8 cellular contexts compared by ENCODE assay signal in the genomic region with DNA sequence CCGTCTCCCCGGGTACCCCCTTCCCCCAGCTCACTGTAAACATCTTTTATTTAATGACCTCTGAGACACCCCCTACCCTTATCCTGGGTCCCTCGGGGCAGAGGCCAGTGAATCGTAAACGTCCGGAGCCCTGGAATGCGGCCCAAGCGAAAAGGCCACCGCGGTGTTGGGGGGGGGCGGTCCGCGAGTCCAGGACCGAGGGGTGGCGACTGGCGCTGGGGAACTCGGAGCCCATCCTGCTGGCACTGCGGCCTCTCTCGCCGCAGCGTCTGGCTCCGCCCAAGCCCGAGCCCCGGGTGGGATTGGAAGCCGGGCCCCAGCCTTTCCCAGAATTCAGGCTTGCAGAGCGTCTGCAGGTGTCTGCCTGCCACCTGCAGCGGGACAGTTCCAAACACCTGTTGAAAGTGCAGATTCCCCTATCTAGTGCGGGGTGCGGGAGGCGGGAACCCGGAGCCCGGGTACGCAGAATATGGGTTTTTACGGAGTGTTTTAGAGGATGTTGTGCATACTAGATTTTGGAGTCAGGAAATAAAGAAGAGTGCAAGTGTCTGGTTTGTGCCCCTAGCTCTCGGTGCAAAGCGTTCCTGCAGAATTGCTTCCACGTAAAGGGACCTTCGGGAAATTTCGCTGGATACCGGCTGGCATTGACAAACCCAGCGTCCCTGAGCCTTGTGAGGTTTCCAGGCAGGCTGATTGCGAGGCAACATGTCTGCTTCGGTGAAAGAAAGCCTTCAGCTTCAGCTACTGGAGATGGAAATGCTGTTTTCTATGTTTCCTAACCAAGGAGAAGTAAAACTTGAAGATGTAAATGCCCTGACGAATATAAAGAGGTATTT. TPM values are rescaled to one million over a fixed set of nuclear protein-coding genes. Genes with fewer than 3 reads are reported as not detected.
DNase-seq lines count a peak whose midpoint lies in the region; ATAC-seq and TF ChIP-seq lines count a peak whose summit lies in the region.

No MANE protein-coding gene starts in this region.

- peak overlapping the region; percentile 88 for H3K4me3 Mint-ChIP-seq in MCF 10A (ENCODE audit: unreplicated experiment)

- intact Hi-C loops in MCF 10A (cut with micrococcal nuclease), result loop anchor here (1.0 to 5.0 kb wide), 2 partner anchors 11 to 947 kb away; a partner anchor contains a TSS
- intact Hi-C loops in gastrocnemius medialis (cut with DNase I; ENCODE audit: low total_unique reads), result loop anchor here (10.0 kb wide), 1 partner anchor 949 kb away; a partner anchor contains a TSS

- CTCF ChIA-PET in MCF 10A (lab: Yijun Ruan, JAX), result interaction anchor here (0.7 to 8.1 kb wide), 2 partner anchors 128 to 1192 kb away, joined by 3 to 68 read pairs; a partner anchor contains a TSS

- DNase-seq in COLO668 (lab: John Stamatoyannopoulos, UW; ENCODE audit: unreplicated experiment) (peak; percentile 61), HL-60 (ENCODE audit: low read depth in 1 of 2, low spot score in 1 of 2) (no peak), MCF 10A (ENCODE audit: unreplicated experiment) (peak; percentile 32), gastrocnemius medialis (peak; percentile 10 to 23)
- no peak for DNase-seq in NK-92 treated with Interleukin-12 subunit alpha and Interleukin-12 subunit beta, amount 100 ng/mL, for 24 hours (lab: John Stamatoyannopoulos, UW)

- no peaks in the 10 kb centered on the region for H3K27me3 Mint-ChIP-seq in MCF 10A (ENCODE audit: insufficient read depth, unreplicated experiment)

- peaks cover 16% of the 10 kb centered on the region for H3K36me3 Mint-ChIP-seq in MCF 10A (ENCODE audit: insufficient read depth, unreplicated experiment)

- TF ChIP-seq CTCF in HL-60 (IDR thresholded peaks at IDR 0.05; ENCODE audit: insufficient read depth, low read length), result no peak
- TF ChIP-seq CTCF in MCF 10A (IDR thresholded peaks at IDR 0.05; ENCODE audit: unreplicated experiment), result no peak
- no peak for TF ChIP-seq CTCF in gastrocnemius medialis (IDR thresholded peaks at IDR 0.05 in 4 of 5, conservative IDR thresholded peaks at IDR 0.05 in 1 of 5)

- BruUV-seq in MCF 10A (replicated peaks; lab: Mats Ljungman, UMichigan), result no TSS peak

- H3K27me3 ChIP-seq in HL-60 (ENCODE audit: insufficient read depth, poor library complexity, severe bottlenecking), result no peaks in the 10 kb centered on the region
- H3K27me3 ChIP-seq in iPS-20b (ENCODE audit: insufficient read depth, low read length), result no peaks in the 10 kb centered on the region
- H3K27me3 ChIP-seq in gastrocnemius medialis, result no peaks in the 10 kb centered on the region

- H3K4me3 ChIP-seq in HL-60 (replicated peaks; ENCODE audit: insufficient read depth, low read length), result peak overlapping the region; percentile 79
- H3K4me3 ChIP-seq in iPS-20b (ENCODE audit: low read length), result peak overlapping the region; percentile 91
- H3K4me3 ChIP-seq in gastrocnemius medialis, result peak overlapping the region; percentile 83 to 96 (median 87)

- no peaks in the 10 kb centered on the region for H3K9me3 ChIP-seq in iPS-20b (ENCODE audit: insufficient read depth, low read depth, low read length)
- H3K9me3 ChIP-seq in gastrocnemius medialis, result no peaks in the 10 kb centered on the region

- H3K4me1 Mint-ChIP-seq in MCF 10A (ENCODE audit: insufficient read depth, unreplicated experiment), result no peaks in the 10 kb centered on the region

- H3K27ac ChIP-seq in HL-60 (replicated peaks) (no peak overlapping the region; the same call in 1 of the 2 replicates), iPS-20b (ENCODE audit: low read length) (no peak overlapping the region), gastrocnemius medialis (peak overlapping the region; percentile 80 to 90 (median 86))

- peak overlapping the region; percentile 90 for H3K27ac Mint-ChIP-seq in MCF 10A (ENCODE audit: low read depth, unreplicated experiment)

- H3K9ac ChIP-seq in iPS-20b (ENCODE audit: low read depth, low read length), result peak overlapping the region; percentile 79; the same call in 1 of the 2 replicates

- TF ChIP-seq POLR2A in gastrocnemius medialis (IDR thresholded peaks at IDR 0.05), result no peak

- POLR2A ChIA-PET in MCF 10A (lab: Yijun Ruan, JAX), result interaction anchor here (0.7 to 5.1 kb wide), 9 partner anchors 10 to 127 kb away, joined by 3 to 42 read pairs (median 5); a partner anchor contains a TSS

- ATAC-seq in GM19452 (IDR thresholded peaks at IDR 0.05; ENCODE audit: unreplicated experiment) (peak; percentile 5), SK-N-SH treated with all-trans-retinoic acid at 6 μM for 48 hours (peak; percentile 75), gastrocnemius medialis (peak; percentile 37 to 56)

- no peaks in the 10 kb centered on the region; the same call in none of the 2 replicates for H3K4me1 ChIP-seq in iPS-20b (ENCODE audit: insufficient read depth, low read length)
- H3K4me1 ChIP-seq in gastrocnemius medialis, result peaks cover 6 to 13% of the 10 kb centered on the region in 2 donors

- H3K36me3 ChIP-seq in iPS-20b (ENCODE audit: insufficient read depth, low read depth, low read length) (peaks cover 42% of the 10 kb centered on the region), gastrocnemius medialis (peaks cover 0 to 8% of the 10 kb centered on the region in 2 donors)

- in situ Hi-C loops in gastrocnemius medialis (cut with MboI; ENCODE audit: low sequenced_read_pairs in 4 of 4), result loop anchor here in 2 of 4 donors (10.0 to 25.0 kb wide), 2 partner anchors 129 to 957 kb away; a partner anchor contains a TSS

- H3K9me3 Mint-ChIP-seq in MCF 10A (ENCODE audit: unreplicated experiment), result no peaks in the 10 kb centered on the region

TF ChIP-seq in SK-N-SH treated with all-trans-retinoic acid at 6 μM for 48 hours, 23 proteins besides CTCF, POLR2A, EP300 and RAD21:
- no peak for TF ChIP-seq ZFP30 (CRISPR knock-in tag; IDR thresholded peaks at IDR 0.05)
- TF ChIP-seq SNAI2 (CRISPR knock-in tag; IDR thresholded peaks at IDR 0.05), result peak; percentile 84; the same call in 1 of the 2 replicates
- TF ChIP-seq ZFP3 (CRISPR knock-in tag; IDR thresholded peaks at IDR 0.05), result no peak

RNA-seq across cellular contexts. Expression of a gene that starts 0.8 kb away (rescaled TPM):
- total RNA-seq in MCF 10A (2022) (6.5 and 7.5 TPM in 2 replicates), gastrocnemius medialis (1 to 10 TPM in 3 of 4 donors, under 1 TPM in 1; 0.61 to 1.9 (median 1.2) TPM)

RNA-seq across cellular contexts. Expression of a gene that starts 0.9 kb away (rescaled TPM):
- total RNA-seq in MCF 10A (2022), result 117 and 150 TPM in 2 replicates
- total RNA-seq in gastrocnemius medialis, result 10 to 100 TPM in 1 of 4 donors, 1 to 10 TPM in 3; 3.9 to 13.2 (median 8.8) TPM

Comparison
In these comparisons a context has a peak if more than half of its experiments do, and no peak if none do; other contexts are left out.
1. DNase-seq: peak in COLO668 (single experiment), MCF 10A (single experiment) and gastrocnemius medialis (2 of 2); none in HL-60 (0 of 2) and NK-92 treated with Interleukin-12 subunit alpha and Interleukin-12 subunit beta, amount 100 ng/mL, for 24 hours (single experiment).
2. ATAC-seq: peak in every context shown above with its lines; median percentile 75 in SK-N-SH treated with all-trans-retinoic acid at 6 μM for 48 hours; 46 in gastrocnemius medialis; 5 in GM19452.
3. H3K27ac ChIP-seq: peak in gastrocnemius medialis (4 of 4); none in HL-60 (single experiment) and iPS-20b (single experiment).
4. Peak in every context shown above with its lines, with median percentiles within 50 percentile points of each other: H3K4me3 ChIP-seq.